30 cellular contexts compared by ENCODE assay signal in the genomic region with DNA sequence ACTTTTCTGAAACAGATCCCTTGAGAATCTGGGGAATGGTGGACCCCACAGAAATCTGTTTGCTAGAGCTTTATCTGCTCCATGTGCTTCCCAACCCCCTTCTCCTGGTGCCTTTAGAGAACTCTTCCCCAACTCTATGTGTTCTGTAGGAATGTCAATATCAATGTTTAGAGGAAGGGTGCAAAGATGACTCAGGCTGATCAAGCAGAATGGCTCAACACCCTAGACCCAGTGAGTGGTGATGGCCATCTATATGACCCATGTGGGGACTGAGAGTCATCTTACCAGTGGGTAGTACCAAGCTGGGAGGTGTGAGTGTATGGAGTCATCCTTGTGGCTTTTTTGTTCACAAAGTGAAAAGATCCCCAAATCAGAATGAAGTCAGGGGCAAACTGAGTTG.
"Had no signal": no experiment of that assay in that cellular context is flagged by ENCODE, and none has a peak within 500 bp of the region (broad histone marks: within the 10 kb centered on the region; RNA-seq: fewer than 3 reads in every experiment).

No MANE protein-coding gene starts in this region.

- H3K4me3 ChIP-seq: ascending aorta had no signal

- H3K27ac ChIP-seq: ascending aorta, WERI-Rb-1 had no signal

- H3K36me3 ChIP-seq: ascending aorta, WERI-Rb-1 had no signal

- DNase-seq: activated CD4-positive, alpha-beta memory T cell treated with anti-CD3 and anti-CD28 coated beads, Interleukin-2, amount 10 ng/mL, durations not matched to agents 7 days and 5 days; activated CD4-positive, alpha-beta T cell treated with anti-CD3 and anti-CD28 coated beads for 1 hour; activated CD4-positive, alpha-beta T cell treated with anti-CD3 and anti-CD28 coated beads for 36 hours; activated CD4-positive, alpha-beta T cell treated with anti-CD3 and anti-CD28 coated beads for 48 hours; activated CD4-positive, alpha-beta T cell treated with anti-CD3 and anti-CD28 coated beads, Interleukin-2, amount 10 ng/mL, durations not matched to agents 7 days and 5 days; activated CD4-positive, alpha-beta T cell treated with anti-CD3 and anti-CD28 coated beads, Interleukin-2, amount 50 U/mL, for 48 hours; activated CD4-positive, CD25-positive, alpha-beta regulatory T cell; activated CD8-positive, alpha-beta memory T cell treated with anti-CD3 and anti-CD28 coated beads for 24 hours; activated CD8-positive, alpha-beta memory T cell treated with anti-CD3 and anti-CD28 coated beads, Interleukin-2, amount 10 ng/mL, durations not matched to agents 7 days and 5 days; activated CD8-positive, alpha-beta memory T cell treated with anti-CD3 and anti-CD28 coated beads, Interleukin-2, amount 50 U/mL, for 48 hours; activated CD8-positive, alpha-beta T cell treated with anti-CD3 and anti-CD28 coated beads, Interleukin-2, amount 10 ng/mL, durations not matched to agents 7 days and 5 days; activated effector memory CD4-positive, alpha-beta T cell treated with Interleukin-2 at 50 U/mL for 16 hours; activated gamma-delta T cell; activated naive CD4-positive, alpha-beta T cell treated with anti-CD3 and anti-CD28 coated beads, Interleukin-2, amount 10 ng/mL, durations not matched to agents 7 days and 5 days; activated naive CD4-positive, alpha-beta T cell treated with Interleukin-2 at 50 U/mL for 16 hours; activated naive CD8-positive, alpha-beta T cell treated with anti-CD3 and anti-CD28 coated beads, Interleukin-2, amount 10 ng/mL, durations not matched to agents 7 days and 5 days; activated naive CD8-positive, alpha-beta T cell treated with anti-CD3 and anti-CD28 coated beads, Interleukin-2, amount 50 U/mL, for 24 hours; activated T-cell treated with anti-CD3 and anti-CD28 coated beads, Interleukin-2, amount 50 U/mL, for 24 hours; activated T-cell treated with anti-CD3 and anti-CD28 coated beads, Interleukin-2, amount 50 U/mL, for 48 hours; amygdala; anterior cingulate cortex; central memory CD4-positive, alpha-beta T cell; T-helper 1 cell; T-helper 2 cell; T-helper 9 cell; WERI-Rb-1 had no signal

- H3K4me1 ChIP-seq: ascending aorta had no signal

- H3K27me3 ChIP-seq: ascending aorta had no signal

- FAIRE-seq: TTC549 had no signal

- H3K9me3 ChIP-seq: ascending aorta had no signal

- ATAC-seq: activated CD4-positive, alpha-beta T cell treated with anti-CD3 and anti-CD28 coated beads for 36 hours; activated CD4-positive, CD25-positive, alpha-beta regulatory T cell treated with anti-CD3 and anti-CD28 coated beads, Interleukin-2, amount 50 U/mL, for 24 hours; activated CD8-positive, alpha-beta memory T cell treated with anti-CD3 and anti-CD28 coated beads, Interleukin-2, amount 10 ng/mL, durations not matched to agents 7 days and 5 days; activated CD8-positive, alpha-beta T cell treated with anti-CD3 and anti-CD28 coated beads, Interleukin-2, amount 10 ng/mL, durations not matched to agents 7 days and 5 days; activated naive CD8-positive, alpha-beta T cell treated with anti-CD3 and anti-CD28 coated beads, Interleukin-2, amount 50 U/mL, for 24 hours; WTC11 had no signal
